Comparison of ENCODE assay signal across 8 cellular contexts in genomic region chr14:59189281-59189821, GRCh38. TPM values are rescaled to one million over a fixed set of nuclear protein-coding genes. Genes with fewer than 3 reads are reported as not detected.
A peak's percentile ranks its signal among the peaks of the same experiment; 100 is the strongest.
DNase-seq lines count a peak whose midpoint lies in the region; ATAC-seq and TF ChIP-seq lines count a peak whose summit lies in the region.

No MANE protein-coding gene starts in this region.

- H3K9ac ChIP-seq in HUES48 (ENCODE audit: low read depth, low read length) (peak overlapping the region; percentile 88), endocrine pancreas (ENCODE audit: control insufficient read depth, insufficient read depth, low read length) (peak overlapping the region; percentile 92)

- H3K9me3 ChIP-seq in HUES48 (ENCODE audit: control insufficient read depth, insufficient read depth, low read length) (no peaks in the 10 kb centered on the region), endocrine pancreas (ENCODE audit: control insufficient read depth, low read length) (no peaks in the 10 kb centered on the region), mucosa of descending colon (no peaks in the 10 kb centered on the region)

- H3K27ac Mint-ChIP-seq in stimulated activated memory B cell treated with anti-CD40 and anti-IgM and Interleukin-4, amounts not matched to agents 10 μg/mL and 1 μg/mL and 100 μg/mL, for 72 hours = peak overlapping the region; percentile 72

- no peaks in the 10 kb centered on the region for H3K9me3 Mint-ChIP-seq in stimulated activated memory B cell treated with anti-CD40 and anti-IgM and Interleukin-4, amounts not matched to agents 10 μg/mL and 1 μg/mL and 100 μg/mL, for 72 hours

- DNase-seq in DMS 273 (lab: John Stamatoyannopoulos, UW; ENCODE audit: unreplicated experiment) (peak; percentile 76), DMS 273 treated with DMSO at 0.1 percent for 48 hours (lab: John Stamatoyannopoulos, UW) (no peak), mucosa of descending colon (peak; percentile 36 to 60 (median 60)), SHP77 treated with DMSO at 0.1 percent for 48 hours (lab: John Stamatoyannopoulos, UW) (no peak)
- peak; percentile 12 for DNase-seq in activated CD4-positive, alpha-beta T cell treated with anti-CD3 and anti-CD28 coated beads, Interleukin-2, amount 50 U/mL, for 1 hour

- H3K36me3 ChIP-seq in HUES48 (ENCODE audit: control insufficient read depth, insufficient read depth, low read length) (no peaks in the 10 kb centered on the region), endocrine pancreas (ENCODE audit: control insufficient read depth, insufficient read depth, low read length) (no peaks in the 10 kb centered on the region), mucosa of descending colon (ENCODE audit: low read depth) (no peaks in the 10 kb centered on the region)

- peak overlapping the region; percentile 94 for H3K27ac ChIP-seq in HUES48 (ENCODE audit: low read depth, low read length)

- H3K27me3 ChIP-seq in HUES48 (ENCODE audit: control insufficient read depth, insufficient read depth, low read length) (peaks cover 30% of the 10 kb centered on the region), endocrine pancreas (ENCODE audit: control insufficient read depth, insufficient read depth, low read length) (no peaks in the 10 kb centered on the region)

- H3K36me3 Mint-ChIP-seq in stimulated activated memory B cell treated with anti-CD40 and anti-IgM and Interleukin-4, amounts not matched to agents 10 μg/mL and 1 μg/mL and 100 μg/mL, for 72 hours = no peaks in the 10 kb centered on the region

- H3K4me3 ChIP-seq in HUES48 (ENCODE audit: low read depth, low read length) (peak overlapping the region; percentile 97), endocrine pancreas (ENCODE audit: control insufficient read depth, insufficient read depth, low read length) (peak overlapping the region; percentile 90), mucosa of descending colon (peak overlapping the region; percentile 64)

- TF ChIP-seq CTCF in mucosa of descending colon (IDR thresholded peaks at IDR 0.05) = no peak

- ATAC-seq in mucosa of descending colon = peak; percentile 13
- peak; percentile 26 for ATAC-seq in stimulated activated memory B cell treated with anti-CD40 and anti-IgM and Interleukin-4, amounts not matched to agents 10 μg/mL and 1 μg/mL and 100 μg/mL, for 72 hours

- no peaks in the 10 kb centered on the region for H3K27me3 Mint-ChIP-seq in stimulated activated memory B cell treated with anti-CD40 and anti-IgM and Interleukin-4, amounts not matched to agents 10 μg/mL and 1 μg/mL and 100 μg/mL, for 72 hours

- H3K4me1 ChIP-seq in HUES48 (ENCODE audit: control insufficient read depth, insufficient read depth, low read length) (peaks cover 9% of the 10 kb centered on the region; the same call in 1 of the 2 replicates), endocrine pancreas (ENCODE audit: control insufficient read depth, insufficient read depth, low read length) (peaks cover 13% of the 10 kb centered on the region), mucosa of descending colon (ENCODE audit: low read depth) (peaks cover 4% of the 10 kb centered on the region)

- H3K4me3 Mint-ChIP-seq in stimulated activated memory B cell treated with anti-CD40 and anti-IgM and Interleukin-4, amounts not matched to agents 10 μg/mL and 1 μg/mL and 100 μg/mL, for 72 hours = peak overlapping the region; percentile 90

- intact Hi-C loops in mucosa of descending colon (cut with DNase I, micrococcal nuclease) = no loop called here

- peaks cover 35% of the 10 kb centered on the region for H3K4me1 Mint-ChIP-seq in stimulated activated memory B cell treated with anti-CD40 and anti-IgM and Interleukin-4, amounts not matched to agents 10 μg/mL and 1 μg/mL and 100 μg/mL, for 72 hours

RNA-seq across cellular contexts. Expression of gene DAAM1, which starts 0.9 kb away (rescaled TPM):
- 10 to 100 TPM; 41.0 to 85.4 (median 49.6) TPM for total RNA-seq in mucosa of descending colon

Comparison
In these comparisons a context has a peak if more than half of its experiments do, and no peak if none do; other contexts are left out.
1. DNase-seq: peak in DMS 273 (single experiment), activated CD4-positive, alpha-beta T cell treated with anti-CD3 and anti-CD28 coated beads, Interleukin-2, amount 50 U/mL, for 1 hour (single experiment) and mucosa of descending colon (3 of 3); none in DMS 273 treated with DMSO at 0.1 percent for 48 hours (single experiment) and SHP77 treated with DMSO at 0.1 percent for 48 hours (single experiment).
2. Peak in every context shown above with its lines, with median percentiles within 50 percentile points of each other: H3K4me3 ChIP-seq.